1 cellular context compared by ENCODE assay signal in the genomic region with DNA sequence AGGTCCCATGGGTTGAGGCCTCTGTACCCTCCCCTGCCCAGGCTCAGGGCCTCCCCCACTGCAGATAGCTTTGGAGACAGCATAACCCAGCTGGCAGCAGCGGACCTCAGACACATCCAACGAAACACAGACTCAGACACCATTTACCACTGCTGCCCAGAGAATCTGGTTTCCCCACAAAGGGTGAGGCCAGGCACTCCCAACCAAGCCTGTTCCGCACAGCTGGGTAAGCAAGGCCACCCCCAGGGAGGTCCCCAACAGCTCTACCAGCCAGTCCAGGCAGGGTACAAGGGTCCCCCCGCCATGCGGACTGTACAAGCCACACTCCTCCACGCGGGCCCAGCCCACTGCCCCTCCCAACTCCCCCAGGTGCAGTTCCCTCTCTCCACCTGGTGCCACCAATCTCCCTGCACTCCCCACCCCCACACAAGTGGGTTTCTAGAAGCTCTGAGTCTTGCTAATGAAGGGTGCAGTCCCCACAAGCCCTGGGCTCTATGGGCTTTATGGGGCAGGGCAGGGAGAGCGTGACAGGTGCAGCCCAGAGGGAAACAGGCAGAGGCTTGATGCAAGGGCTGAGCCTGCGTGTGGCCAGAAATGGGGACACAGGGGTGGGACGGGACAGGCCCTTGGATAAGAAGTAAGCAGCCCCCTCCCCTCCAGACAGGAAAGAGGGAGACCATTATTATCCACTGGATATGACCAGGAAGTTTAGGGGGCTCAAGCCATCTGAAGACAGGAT.
TF ChIP-seq lines count a peak whose summit lies in the region.

No MANE protein-coding gene starts in this region.

TF ChIP-seq in HCT116, 20 proteins besides CTCF, POLR2A, EP300 and RAD21 (continued from another document):
- TF ChIP-seq, protein P1, sequence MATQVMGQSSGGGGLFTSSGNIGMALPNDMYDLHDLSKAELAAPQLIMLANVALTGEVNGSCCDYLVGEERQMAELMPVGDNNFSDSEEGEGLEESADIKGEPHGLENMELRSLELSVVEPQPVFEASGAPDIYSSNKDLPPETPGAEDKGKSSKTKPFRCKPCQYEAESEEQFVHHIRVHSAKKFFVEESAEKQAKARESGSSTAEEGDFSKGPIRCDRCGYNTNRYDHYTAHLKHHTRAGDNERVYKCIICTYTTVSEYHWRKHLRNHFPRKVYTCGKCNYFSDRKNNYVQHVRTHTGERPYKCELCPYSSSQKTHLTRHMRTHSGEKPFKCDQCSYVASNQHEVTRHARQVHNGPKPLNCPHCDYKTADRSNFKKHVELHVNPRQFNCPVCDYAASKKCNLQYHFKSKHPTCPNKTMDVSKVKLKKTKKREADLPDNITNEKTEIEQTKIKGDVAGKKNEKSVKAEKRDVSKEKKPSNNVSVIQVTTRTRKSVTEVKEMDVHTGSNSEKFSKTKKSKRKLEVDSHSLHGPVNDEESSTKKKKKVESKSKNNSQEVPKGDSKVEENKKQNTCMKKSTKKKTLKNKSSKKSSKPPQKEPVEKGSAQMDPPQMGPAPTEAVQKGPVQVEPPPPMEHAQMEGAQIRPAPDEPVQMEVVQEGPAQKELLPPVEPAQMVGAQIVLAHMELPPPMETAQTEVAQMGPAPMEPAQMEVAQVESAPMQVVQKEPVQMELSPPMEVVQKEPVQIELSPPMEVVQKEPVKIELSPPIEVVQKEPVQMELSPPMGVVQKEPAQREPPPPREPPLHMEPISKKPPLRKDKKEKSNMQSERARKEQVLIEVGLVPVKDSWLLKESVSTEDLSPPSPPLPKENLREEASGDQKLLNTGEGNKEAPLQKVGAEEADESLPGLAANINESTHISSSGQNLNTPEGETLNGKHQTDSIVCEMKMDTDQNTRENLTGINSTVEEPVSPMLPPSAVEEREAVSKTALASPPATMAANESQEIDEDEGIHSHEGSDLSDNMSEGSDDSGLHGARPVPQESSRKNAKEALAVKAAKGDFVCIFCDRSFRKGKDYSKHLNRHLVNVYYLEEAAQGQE (IDR thresholded peaks at IDR 0.05; ENCODE audit: low read depth): no peak
- TF ChIP-seq TCF7L2 (IDR thresholded peaks at IDR 0.05; ENCODE audit: borderline replicate concordance, extremely low read depth, insufficient read depth, insufficient read length) (no peak), EZH2phosphoT487 (IDR thresholded peaks at IDR 0.05; ENCODE audit: borderline replicate concordance) (no peak), ZFX (IDR thresholded peaks at IDR 0.05) (no peak), CEBPB (IDR thresholded peaks at IDR 0.05; ENCODE audit: low read depth) (no peak), YY1 (IDR thresholded peaks at IDR 0.05; ENCODE audit: extremely low read depth, insufficient replicate concordance, low read depth, low read length) (no peak), POLR2AphosphoS5 (IDR thresholded peaks at IDR 0.05; ENCODE audit: low read depth, low read length) (no peak), JUND (IDR thresholded peaks at IDR 0.05) (no peak), SRF (IDR thresholded peaks at IDR 0.05; ENCODE audit: low read depth) (no peak)
- TF ChIP-seq, protein P2, sequence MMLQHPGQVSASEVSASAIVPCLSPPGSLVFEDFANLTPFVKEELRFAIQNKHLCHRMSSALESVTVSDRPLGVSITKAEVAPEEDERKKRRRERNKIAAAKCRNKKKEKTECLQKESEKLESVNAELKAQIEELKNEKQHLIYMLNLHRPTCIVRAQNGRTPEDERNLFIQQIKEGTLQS (IDR thresholded peaks at IDR 0.05): no peak
